22 cellular contexts compared by ENCODE assay signal in genomic region chr22:27794244-27794643, GRCh38. TPM values are rescaled to one million over a fixed set of nuclear protein-coding genes. Genes with fewer than 3 reads are reported as not detected.
DNase-seq lines count a peak whose midpoint lies in the region; FAIRE-seq and TF ChIP-seq lines count a peak whose summit lies in the region.
"Had no signal": no experiment of that assay in that cellular context is flagged by ENCODE, and none has a peak within 500 bp of the region (broad histone marks: within the 10 kb centered on the region; RNA-seq: fewer than 3 reads in every experiment).

No MANE protein-coding gene starts in this region.

- H3K27me3 ChIP-seq in HUES64 (ENCODE audit: insufficient read depth, low read length) (peaks cover 51% of the 10 kb centered on the region), sigmoid colon (peaks cover 0 to 32% (median 9%) of the 10 kb centered on the region in 3 donors)

- no peaks in the 10 kb centered on the region for H3K36me3 Mint-ChIP-seq in activated T-cell treated with anti-CD3 and anti-CD28 coated beads, Interleukin-2, amount 50 U/mL, for 24 hours (ENCODE audit: low read depth)
- H3K36me3 Mint-ChIP-seq: CD8-positive, alpha-beta memory T cell; immature natural killer cell; naive thymus-derived CD8-positive, alpha-beta T cell had no signal

- H3K9ac ChIP-seq in HUES64 (ENCODE audit: low read depth, low read length), result no peak overlapping the region
- H3K9ac ChIP-seq in kidney (ENCODE audit: low read length in 2 of 2), result no peak overlapping the region

- no peak for FAIRE-seq in kidney (lab: Jason Lieb, UNC)

- DNase-seq in cardiac fibroblast (ENCODE audit: low read depth in 2 of 2), result no peak
- DNase-seq in kidney, result peak; percentile 13
- DNase-seq in sigmoid colon, result no peak
- DNase-seq in activated T-cell treated with anti-CD3 and anti-CD28 coated beads, Interleukin-2, amount 50 U/mL, for 24 hours, result no peak
- DNase-seq in cerebellar nuclear complex (lab: John Stamatoyannopoulos, UW), result no peak
- no peak for DNase-seq in DMS 273 (lab: John Stamatoyannopoulos, UW; ENCODE audit: unreplicated experiment)
- DNase-seq in NAMALWA (ENCODE audit: low spot score), result no peak
- DNase-seq: activated CD4-positive, alpha-beta T cell treated with anti-CD3 and anti-CD28 coated beads for 4 hours; activated effector memory CD4-positive, alpha-beta T cell treated with Interleukin-2 at 50 U/mL for 16 hours; CD8-positive, alpha-beta memory T cell; dermis blood vessel endothelial cell; DMS79 treated with DMSO at 0.1 percent for 48 hours; erythroblast; immature natural killer cell; naive thymus-derived CD8-positive, alpha-beta T cell; NCI-H1436; NCI-H226; NK-92 treated with Interleukin-12 subunit alpha and Interleukin-12 subunit beta, amount 100 ng/mL, for 24 hours; RPMI8226; stimulated activated naive CD8-positive, alpha-beta T cell treated with anti-CD3 and anti-CD28 coated beads, Interleukin-15, Interleukin-2, amounts not matched to agents 100 U/mL and 50 U/mL, for 24 hours had no signal

- H3K27me3 Mint-ChIP-seq in activated T-cell treated with anti-CD3 and anti-CD28 coated beads, Interleukin-2, amount 50 U/mL, for 24 hours, result peaks cover 4% of the 10 kb centered on the region

- peak overlapping the region; percentile 26; the same call in 1 of the 2 replicates for H3K27ac ChIP-seq in HUES64 (ENCODE audit: low read depth, low read length)
- H3K27ac ChIP-seq in kidney (ENCODE audit: low read depth in 2 of 2, low read length in 2 of 2), result no peak overlapping the region
- peak overlapping the region; percentile 75 to 93 (median 85) for H3K27ac ChIP-seq in sigmoid colon

- TF ChIP-seq CTCF in cardiac fibroblast (IDR thresholded peaks at IDR 0.05; ENCODE audit: low read depth, low read length) (peak; percentile 3), kidney (IDR thresholded peaks at IDR 0.05; ENCODE audit: borderline replicate concordance, extremely low read depth, insufficient read depth) (no peak), sigmoid colon (IDR thresholded peaks at IDR 0.05) (no peak)

- no peak for TF ChIP-seq EP300 in sigmoid colon (IDR thresholded peaks at IDR 0.05)

- intact Hi-C loops in kidney (cut with DNase I) (no loop called here), sigmoid colon (cut with DNase I) (no loop called here)

- H3K4me3 ChIP-seq in HUES64 (ENCODE audit: low read length) (peak overlapping the region; percentile 42), cardiac fibroblast (replicated peaks in 1 of 2; ENCODE audit: low read depth in 2 of 2, low read length in 2 of 2) (peak overlapping the region in 1 of 2 donors; percentile 85), kidney (ENCODE audit: low read length in 2 of 2) (no peak overlapping the region), sigmoid colon (peak overlapping the region in 2 of 4 donors; percentile 31 to 86)
- H3K4me3 ChIP-seq: lung had no signal

- no peaks in the 10 kb centered on the region for H3K4me1 Mint-ChIP-seq in activated T-cell treated with anti-CD3 and anti-CD28 coated beads, Interleukin-2, amount 50 U/mL, for 24 hours (ENCODE audit: low read depth)
- H3K4me1 Mint-ChIP-seq: CD8-positive, alpha-beta memory T cell; immature natural killer cell; naive thymus-derived CD8-positive, alpha-beta T cell had no signal

- no peaks in the 10 kb centered on the region; the same call in 1 of the 2 replicates for H3K36me3 ChIP-seq in HUES64 (ENCODE audit: insufficient read depth, low read length)
- H3K36me3 ChIP-seq in kidney (ENCODE audit: control insufficient read depth in 1 of 2, insufficient read depth in 2 of 2, low read length in 2 of 2), result no peaks in the 10 kb centered on the region
- no peaks in the 10 kb centered on the region for H3K36me3 ChIP-seq in sigmoid colon

- WGBS in HUES64, result 26% methylated on average over 5 of the region's 5 CpGs
- 78 to 83% methylated on average over 5 of the region's 5 CpGs for WGBS in sigmoid colon, 2 donors

- no peak overlapping the region for H3K4me3 Mint-ChIP-seq in activated T-cell treated with anti-CD3 and anti-CD28 coated beads, Interleukin-2, amount 50 U/mL, for 24 hours
- H3K4me3 Mint-ChIP-seq: immature natural killer cell had no signal

- no peaks in the 10 kb centered on the region for H3K9me3 Mint-ChIP-seq in activated T-cell treated with anti-CD3 and anti-CD28 coated beads, Interleukin-2, amount 50 U/mL, for 24 hours
- H3K9me3 Mint-ChIP-seq: CD8-positive, alpha-beta memory T cell; immature natural killer cell; naive thymus-derived CD8-positive, alpha-beta T cell had no signal

- H3K4me1 ChIP-seq in HUES64 (ENCODE audit: insufficient read depth, low read length), result peaks cover 62% of the 10 kb centered on the region
- no peaks in the 10 kb centered on the region for H3K4me1 ChIP-seq in kidney (ENCODE audit: control insufficient read depth in 1 of 2, insufficient read depth in 1 of 2, low read depth in 1 of 2, low read length in 2 of 2)
- H3K4me1 ChIP-seq in sigmoid colon, result peaks cover 0 to 46% (median 23%) of the 10 kb centered on the region in 4 donors

- no peak for TF ChIP-seq POLR2A in sigmoid colon (IDR thresholded peaks at IDR 0.05)

- H3K9me3 ChIP-seq in HUES64 (ENCODE audit: insufficient read depth, low read depth, low read length) (no peaks in the 10 kb centered on the region), kidney (ENCODE audit: control insufficient read depth in 1 of 2, low read length in 2 of 2) (no peaks in the 10 kb centered on the region), sigmoid colon (no peaks in the 10 kb centered on the region)

- H3K27ac Mint-ChIP-seq in activated T-cell treated with anti-CD3 and anti-CD28 coated beads, Interleukin-2, amount 50 U/mL, for 24 hours, result no peak overlapping the region
- H3K27ac Mint-ChIP-seq: CD8-positive, alpha-beta memory T cell; immature natural killer cell; naive thymus-derived CD8-positive, alpha-beta T cell had no signal

RNA-seq across cellular contexts. Expression of gene MN1, which starts 7.3 kb away (rescaled TPM):
- polyA plus RNA-seq in HUES64 (2013, experiment 1 of 2), result 11.3 TPM
- 14.9 TPM for polyA plus RNA-seq in HUES64 (2013, experiment 2 of 2)
- total RNA-seq in kidney, result 3.2 TPM
- 0.92 TPM for polyA plus RNA-seq in kidney (ENCODE audit: insufficient read depth, low read depth, low replicate concordance)
- total RNA-seq in sigmoid colon, result 10 to 100 TPM in 1 of 4 donors, 1 to 10 TPM in 3; 6.4 to 21.3 (median 7.5) TPM
- 1 to 10 TPM in 1 of 3 donors, under 1 TPM in 2; under 0.01 to 1.2 (median 0.85) TPM for polyA plus RNA-seq in sigmoid colon
- polyA plus RNA-seq: CD8-positive, alpha-beta memory T cell had no signal

Comparison
In these comparisons a context has a peak if more than half of its experiments do, and no peak if none do; other contexts are left out.
1. H3K27ac ChIP-seq: peak in HUES64 (single experiment) and sigmoid colon (4 of 4); none in kidney (0 of 2).